8 cellular contexts compared by ENCODE assay signal in the genomic region with DNA sequence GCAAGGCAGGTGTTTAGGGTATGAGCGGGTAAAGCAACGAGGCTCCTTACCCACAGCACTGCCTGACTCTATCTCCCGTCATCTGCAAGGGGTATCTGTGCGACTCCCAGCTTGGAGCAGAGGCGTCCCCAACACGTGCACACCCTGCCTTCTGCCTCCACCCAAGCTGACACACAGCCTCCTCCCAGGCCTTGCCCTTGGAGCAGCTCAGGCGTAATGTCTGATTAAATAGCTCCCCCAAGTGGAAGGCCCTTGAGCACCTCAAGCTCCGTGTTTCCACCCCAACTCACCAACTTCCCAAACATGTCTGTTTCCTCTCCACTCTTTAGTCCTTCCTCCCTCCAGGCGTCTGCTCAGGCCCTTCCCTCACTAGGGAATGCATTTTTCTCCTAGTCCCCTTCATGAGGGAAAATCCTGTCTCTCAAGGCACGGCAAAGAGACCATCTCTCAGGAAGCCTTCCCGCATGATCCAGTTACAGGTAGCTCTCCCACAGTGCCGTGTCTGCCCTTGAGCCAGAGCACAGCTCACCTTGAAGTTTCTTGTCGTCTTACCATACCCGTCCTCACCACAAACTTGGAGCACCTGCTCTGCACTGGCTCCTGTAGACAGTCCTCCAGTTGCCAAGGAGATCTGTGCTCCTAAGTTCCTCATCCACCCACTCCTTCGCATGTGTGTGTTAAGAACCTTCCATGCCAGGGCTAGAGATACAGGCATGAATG. TPM values are rescaled to one million over a fixed set of nuclear protein-coding genes. Genes with fewer than 3 reads are reported as not detected.
A peak's percentile ranks its signal among the peaks of the same experiment; 100 is the strongest.
DNase-seq lines count a peak whose midpoint lies in the region; ATAC-seq and TF ChIP-seq lines count a peak whose summit lies in the region.

No MANE protein-coding gene starts in this region.

- H3K4me1 Mint-ChIP-seq in T-helper 17 cell (peaks cover 2% of the 10 kb centered on the region), nephron progenitor cell (peaks cover 31% of the 10 kb centered on the region)

- H3K27me3 Mint-ChIP-seq in T-helper 17 cell: no peaks in the 10 kb centered on the region
- H3K27me3 Mint-ChIP-seq in nephron progenitor cell (ENCODE audit: low read depth, poor library complexity): peaks cover 4% of the 10 kb centered on the region

- TF ChIP-seq CTCF in nephron progenitor cell (IDR thresholded peaks at IDR 0.05): peak; percentile 50

- DNase-seq in EL (peak; percentile 67), HuH-7 (ENCODE audit: low spot score) (peak; percentile 54), T-helper 17 cell (no peak), fibroblast of peridontal ligament (ENCODE audit: extremely low read depth) (peak; percentile 80), nephron progenitor cell (peak; percentile 50), activated gamma-delta T cell treated with Interleukin-2 at 50 U/mL for 16 hours (no peak)
- DNase-seq in activated CD4-positive, alpha-beta T cell treated with anti-CD3 and anti-CD28 coated beads for 4 hours: no peak

- H3K36me3 Mint-ChIP-seq in T-helper 17 cell (ENCODE audit: low read depth) (peaks cover 6% of the 10 kb centered on the region), nephron progenitor cell (ENCODE audit: low read depth) (peaks cover 29% of the 10 kb centered on the region)

- no peak overlapping the region for H3K27ac Mint-ChIP-seq in T-helper 17 cell
- peak overlapping the region; percentile 33 for H3K27ac Mint-ChIP-seq in nephron progenitor cell

- ATAC-seq in T-helper 17 cell (peak; percentile 41), HG03139 (IDR thresholded peaks at IDR 0.05; ENCODE audit: unreplicated experiment) (no peak)

- no peaks in the 10 kb centered on the region for H3K9me3 ChIP-seq in T-helper 17 cell (ENCODE audit: control insufficient read depth, low read length, poor library complexity, severe bottlenecking)

- H3K9me3 Mint-ChIP-seq in nephron progenitor cell: peaks cover 10% of the 10 kb centered on the region

- H3K4me3 Mint-ChIP-seq in T-helper 17 cell (no peak overlapping the region), nephron progenitor cell (no peak overlapping the region)

RNA-seq across cellular contexts. Expression of gene CYB5R2, which starts 15.8 kb away (rescaled TPM):
- total RNA-seq in T-helper 17 cell: under 1 TPM in 1 of 2 donors, not detected in 1; 0.20 TPM

RNA-seq across cellular contexts. Expression of gene OVCH2, which starts 48.8 kb away (rescaled TPM):
- not detected for total RNA-seq in T-helper 17 cell

Comparison
In these comparisons a context has a peak if more than half of its experiments do, and no peak if none do; other contexts are left out.
1. DNase-seq: peak in EL (single experiment), HuH-7 (single experiment), fibroblast of peridontal ligament (single experiment) and nephron progenitor cell (single experiment); none in T-helper 17 cell (0 of 3), activated CD4-positive, alpha-beta T cell treated with anti-CD3 and anti-CD28 coated beads for 4 hours (0 of 2) and activated gamma-delta T cell treated with Interleukin-2 at 50 U/mL for 16 hours (single experiment).